ENCODE assay signal across 8 cellular contexts in the genomic region with DNA sequence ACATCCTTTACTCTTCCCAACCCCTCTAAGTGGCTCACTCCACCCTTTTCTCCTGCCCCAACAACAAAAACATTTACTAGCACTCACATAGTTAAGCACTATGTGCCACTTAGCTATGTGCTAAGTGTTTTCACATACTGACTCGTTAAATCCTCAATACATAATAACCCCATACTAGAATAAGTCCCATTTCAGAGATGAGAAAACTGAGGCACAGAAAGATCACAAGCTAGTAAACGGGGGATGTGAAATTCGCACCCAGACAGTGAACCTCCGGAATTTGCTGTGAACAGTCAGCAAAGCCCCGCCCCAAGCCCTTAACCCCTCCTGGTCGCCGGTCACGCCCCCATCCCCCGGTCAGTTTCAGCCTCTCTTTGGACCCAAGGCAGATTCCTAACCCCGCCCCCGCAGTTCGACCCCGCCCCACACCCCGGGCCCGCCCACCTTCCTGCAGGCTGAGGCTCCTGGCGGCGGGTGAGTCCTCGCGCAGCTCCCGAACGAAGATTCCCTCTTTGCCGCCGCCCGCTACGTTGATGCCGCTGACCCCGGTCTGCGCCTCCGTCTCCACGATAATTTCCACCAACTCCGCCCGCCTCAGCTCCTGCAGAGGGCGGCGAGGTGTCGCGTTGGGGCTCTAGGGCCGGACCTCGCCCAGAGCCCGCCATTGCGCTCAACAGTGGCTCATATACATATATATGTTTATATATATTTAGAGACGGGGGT. TPM values are rescaled to one million over a fixed set of nuclear protein-coding genes. Genes with fewer than 3 reads are reported as not detected.
DNase-seq lines count a peak whose midpoint lies in the region; ATAC-seq lines count a peak whose summit lies in the region.

No MANE protein-coding gene starts in this region.

- peaks cover 3% of the 10 kb centered on the region for H3K36me3 Mint-ChIP-seq in central memory CD8-positive, alpha-beta T cell (ENCODE audit: insufficient read depth)

- no peaks in the 10 kb centered on the region for H3K9me3 Mint-ChIP-seq in central memory CD8-positive, alpha-beta T cell

- peak overlapping the region; percentile 86 for H3K4me3 Mint-ChIP-seq in central memory CD8-positive, alpha-beta T cell

- peak; percentile 48 to 64 for DNase-seq in NCI-H187 (lab: John Stamatoyannopoulos, UW)
- no peak for DNase-seq in NCI-H187 treated with DMSO at 0.1 percent for 48 hours (lab: John Stamatoyannopoulos, UW)
- peak; percentile 81 for DNase-seq in NCI-H2196 (lab: John Stamatoyannopoulos, UW; ENCODE audit: unreplicated experiment)
- DNase-seq in central memory CD8-positive, alpha-beta T cell (ENCODE audit: low spot score in 2 of 2), result peak; percentile 54 to 61
- peak; percentile 92 for DNase-seq in left colon
- peak; percentile 76 to 88 for DNase-seq in stimulated activated CD4-positive, alpha-beta T cell treated with anti-CD3 and anti-CD28 coated beads, Interleukin-2, amount 100 ng/mL, for 24 hours

- H3K27me3 Mint-ChIP-seq in central memory CD8-positive, alpha-beta T cell, result no peaks in the 10 kb centered on the region

- H3K4me1 Mint-ChIP-seq in central memory CD8-positive, alpha-beta T cell, result peaks cover 39% of the 10 kb centered on the region

- H3K27ac Mint-ChIP-seq in central memory CD8-positive, alpha-beta T cell (ENCODE audit: low read depth), result no peak overlapping the region

- ATAC-seq in HG02938 (IDR thresholded peaks at IDR 0.05; ENCODE audit: unreplicated experiment) (peak; percentile 54), left colon (peak; percentile 88)
- ATAC-seq in activated CD4-positive, CD25-positive, alpha-beta regulatory T cell treated with anti-CD3 and anti-CD28 coated beads, Interleukin-2, amount 50 U/mL, for 24 hours, result peak; percentile 58 to 64
- ATAC-seq in central memory CD8-positive, alpha-beta T cell (replicated peaks; ENCODE audit: extremely low read depth, poor library complexity, severe bottlenecking), result peak; percentile 69

- intact Hi-C loops in left colon (cut with DNase I, micrococcal nuclease), result no loop called here

RNA-seq across cellular contexts. Expression of a gene that starts 9.8 kb away (rescaled TPM):
- 1 to 10 TPM; 1.2 to 2.1 TPM for total RNA-seq in left colon

RNA-seq across cellular contexts. Expression of a gene that starts 13.4 kb away (rescaled TPM):
- total RNA-seq in left colon, result under 1 TPM in 1 of 2 donors, not detected in 1; 0.11 TPM

RNA-seq across cellular contexts. Expression of a gene that starts 22.4 kb away (rescaled TPM):
- total RNA-seq in left colon, result 10 to 100 TPM; 12.5 to 17.9 TPM

RNA-seq across cellular contexts. Expression of a gene that starts 40.7 kb away (rescaled TPM):
- 10 to 100 TPM; 38.3 to 43.3 TPM for total RNA-seq in left colon

RNA-seq across cellular contexts. Expression of a gene that starts 54.9 kb away (rescaled TPM):
- 100 to 1,000 TPM; 109 to 170 TPM for total RNA-seq in left colon
